In the genomic region with DNA sequence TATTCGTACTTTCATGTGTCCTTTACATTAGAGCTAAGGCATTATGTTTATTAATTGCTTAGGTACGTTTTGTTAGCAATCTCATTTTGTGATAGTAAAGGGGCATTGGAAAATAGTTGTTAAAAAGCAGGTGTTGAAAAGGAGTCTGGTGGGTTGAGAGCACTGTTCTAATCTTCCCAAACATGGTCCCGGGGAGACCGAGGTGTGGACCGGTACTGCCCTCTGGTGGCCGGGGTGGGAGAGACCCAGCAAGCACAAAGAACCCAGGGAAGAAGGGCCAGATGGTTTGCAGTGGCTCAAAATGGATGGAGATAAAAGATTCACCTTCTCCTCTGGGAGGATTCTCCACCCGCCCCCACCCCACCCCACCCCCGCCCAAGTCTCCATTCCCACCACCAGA, we compare ENCODE assay signal across 8 cellular contexts. TPM values are rescaled to one million over a fixed set of nuclear protein-coding genes. Genes with fewer than 3 reads are reported as not detected.
DNase-seq lines count a peak whose midpoint lies in the region; ATAC-seq, FAIRE-seq and TF ChIP-seq lines count a peak whose summit lies in the region.

No MANE protein-coding gene starts in this region.

- no peak for TF ChIP-seq POLR2A in gastroesophageal sphincter (IDR thresholded peaks at IDR 0.05)

- H4K8ac ChIP-seq in trophoblast cell (ENCODE audit: low read depth, low read length): no peak overlapping the region

- H4K91ac ChIP-seq in trophoblast cell (ENCODE audit: low read depth, low read length): no peak overlapping the region

- 41 to 47% methylated on average over 7 to 8 of the region's 8 CpGs for WGBS in gastroesophageal sphincter (ENCODE audit: low coverage in 1 of 2), 2 donors
- no CpG with 5 or more reads among the region's 8 CpGs for WGBS in trophoblast cell (ENCODE audit: extremely low coverage, insufficient coverage, insufficient read length)

- no peak overlapping the region for H3K4ac ChIP-seq in trophoblast cell (ENCODE audit: low read depth, low read length)

- ATAC-seq in HG03432 (IDR thresholded peaks at IDR 0.05; ENCODE audit: unreplicated experiment) (peak; percentile 71), gastroesophageal sphincter (peak; percentile 70)

- no peak overlapping the region for H3K9ac ChIP-seq in trophoblast cell (ENCODE audit: low read length)

- no peak overlapping the region for H3K14ac ChIP-seq in trophoblast cell (ENCODE audit: low read length)

- POLR2A ChIA-PET in RWPE1 (lab: Yijun Ruan, JAX; ENCODE audit: low non-redundant PET): no interaction called here

- H3K36me3 ChIP-seq in gastroesophageal sphincter (peaks cover 0 to 79% of the 10 kb centered on the region in 2 donors), trophoblast cell (ENCODE audit: control insufficient read depth in 1 of 2, insufficient read depth in 2 of 2, low read length in 2 of 2) (peaks cover 17 to 29% of the 10 kb centered on the region in 2 experiments)

- no peak overlapping the region for H3K4me3 ChIP-seq in gastroesophageal sphincter
- H3K4me3 ChIP-seq in trophoblast cell (ENCODE audit: low read depth, low read length): no peak overlapping the region

- H3K23ac ChIP-seq in trophoblast cell (ENCODE audit: low read length): no peak overlapping the region

- DNase-seq in NCI-H2029 (lab: John Stamatoyannopoulos, UW): peak; percentile 23
- DNase-seq in NCI-H2029 treated with DMSO at 0.1 percent for 48 hours (lab: John Stamatoyannopoulos, UW): no peak
- peak; percentile 73 for DNase-seq in RWPE1 (ENCODE audit: low spot score)
- peak; percentile 58 for DNase-seq in activated effector memory CD4-positive, alpha-beta T cell treated with Interleukin-2 at 50 U/mL for 16 hours
- DNase-seq in trophoblast cell: peak; percentile 46 to 84
- DNase-seq in urothelium cell line (ENCODE audit: low spot score): peak; percentile 76

- no peaks in the 10 kb centered on the region for H3K9me3 ChIP-seq in gastroesophageal sphincter
- no peaks in the 10 kb centered on the region for H3K9me3 ChIP-seq in trophoblast cell (ENCODE audit: insufficient read depth, low read depth, low read length)

- H2BK12ac ChIP-seq in trophoblast cell (ENCODE audit: low read length): no peak overlapping the region

- no peaks in the 10 kb centered on the region for H3K27me3 ChIP-seq in gastroesophageal sphincter
- no peaks in the 10 kb centered on the region for H3K27me3 ChIP-seq in trophoblast cell (ENCODE audit: insufficient read depth, low read length)

- H3K4me1 ChIP-seq in gastroesophageal sphincter (no peaks in the 10 kb centered on the region), trophoblast cell (ENCODE audit: control insufficient read depth in 1 of 2, insufficient read depth in 2 of 2, low read length in 2 of 2) (no peaks in the 10 kb centered on the region)

- CTCF ChIA-PET in RWPE1 (lab: Yijun Ruan, JAX): interaction anchor here (0.6 to 1.4 kb wide), 12 partner anchors 9 to 607 kb away, joined by 3 to 8 read pairs (median 4); a partner anchor contains a TSS

- TF ChIP-seq CTCF in RWPE1 (conservative IDR thresholded peaks at IDR 0.05; ENCODE audit: low read depth) (peak; percentile 65), gastroesophageal sphincter (IDR thresholded peaks at IDR 0.05) (peak; percentile 47 to 80 (median 66))

- TF ChIP-seq EP300 in gastroesophageal sphincter (IDR thresholded peaks at IDR 0.05): no peak

- H2AFZ ChIP-seq in trophoblast cell (ENCODE audit: insufficient read depth, low read length, poor library complexity): no peak overlapping the region

- H3K79me1 ChIP-seq in trophoblast cell (ENCODE audit: low read length): no peaks in the 10 kb centered on the region

- H3K18ac ChIP-seq in trophoblast cell (ENCODE audit: low read length): no peak overlapping the region

- H4K12ac ChIP-seq in trophoblast cell (ENCODE audit: low read depth, low read length): no peak overlapping the region

- H2AK5ac ChIP-seq in trophoblast cell (ENCODE audit: low read length): no peak overlapping the region

- no peak for FAIRE-seq in urothelium cell line (lab: Jason Lieb, UNC)

- no peak overlapping the region for H3K4me2 ChIP-seq in trophoblast cell (ENCODE audit: low read length)

- no peak overlapping the region for H2BK120ac ChIP-seq in trophoblast cell (ENCODE audit: insufficient read depth, low read length, poor library complexity)

- no peaks in the 10 kb centered on the region for H3K79me2 ChIP-seq in trophoblast cell (ENCODE audit: control insufficient read depth, insufficient read depth, low read length, poor library complexity)

- H3K27ac ChIP-seq in RWPE1 (no peak overlapping the region), gastroesophageal sphincter (no peak overlapping the region), trophoblast cell (ENCODE audit: low read depth, low read length) (no peak overlapping the region)

- no peak overlapping the region for H2BK5ac ChIP-seq in trophoblast cell (ENCODE audit: low read depth, low read length, poor library complexity)

RNA-seq across cellular contexts. Expression of a gene that starts 26.1 kb away (rescaled TPM):
- 10 to 100 TPM in 2 of 4 donors, 1 to 10 TPM in 2; 4.5 to 16.8 (median 8.0) TPM for total RNA-seq in gastroesophageal sphincter
- polyA plus RNA-seq in trophoblast cell (2013): 1.1 and 1.5 TPM in 2 replicates

RNA-seq across cellular contexts. Expression of a gene that starts 58.7 kb away (rescaled TPM):
- 100 to 1,000 TPM; 112 to 132 (median 117) TPM for total RNA-seq in gastroesophageal sphincter
- polyA plus RNA-seq in trophoblast cell (2013): 110 TPM in 2 replicates
